8 cellular contexts compared by ENCODE assay signal in genomic region chr10:33134011-33134751, GRCh38.
A peak's percentile ranks its signal among the peaks of the same experiment; 100 is the strongest.
DNase-seq lines count a peak whose midpoint lies in the region; ATAC-seq and TF ChIP-seq lines count a peak whose summit lies in the region.

No MANE protein-coding gene starts in this region.

- H3K9me3 Mint-ChIP-seq in CD4-positive, alpha-beta memory T cell: peaks cover 0 to 3% (median 0%) of the 10 kb centered on the region in 8 donors
- no peaks in the 10 kb centered on the region for H3K9me3 Mint-ChIP-seq in activated naive CD8-positive, alpha-beta T cell treated with anti-CD3 and anti-CD28 coated beads for 36 hours

- no peak overlapping the region for H3K4me3 ChIP-seq in CD4-positive, alpha-beta memory T cell (ENCODE audit: low read length in 2 of 2)
- no peak overlapping the region for H3K4me3 ChIP-seq in right lobe of liver

- H3K4me1 Mint-ChIP-seq in CD4-positive, alpha-beta memory T cell: peaks cover 71 to 97% (median 85%) of the 10 kb centered on the region in 4 donors
- peaks cover 68% of the 10 kb centered on the region for H3K4me1 Mint-ChIP-seq in activated naive CD8-positive, alpha-beta T cell treated with anti-CD3 and anti-CD28 coated beads for 36 hours

- no peak for TF ChIP-seq POLR2A in right lobe of liver (IDR thresholded peaks at IDR 0.05)

- no peaks in the 10 kb centered on the region for H3K27me3 ChIP-seq in CD4-positive, alpha-beta memory T cell (ENCODE audit: insufficient read depth, low read length)
- no peaks in the 10 kb centered on the region for H3K27me3 ChIP-seq in right lobe of liver

- POLR2A ChIA-PET in CD4-positive, alpha-beta memory T cell (lab: Charles Lee; ENCODE audit: partially characterized antibody): interaction anchor here (0.6 to 51.2 kb wide), 12 partner anchors 3 to 755 kb away, joined by 3 to 2213 read pairs (median 8); partner anchors contain the start of gene ITGB1

- no peaks in the 10 kb centered on the region for H3K9me3 ChIP-seq in CD4-positive, alpha-beta memory T cell (ENCODE audit: control insufficient read depth in 1 of 2, low read length in 2 of 2)
- H3K9me3 ChIP-seq in right lobe of liver: no peaks in the 10 kb centered on the region

- H3K4me1 ChIP-seq in CD4-positive, alpha-beta memory T cell (ENCODE audit: insufficient read depth, low read length): peaks cover 98% of the 10 kb centered on the region
- H3K4me1 ChIP-seq in right lobe of liver: no peaks in the 10 kb centered on the region

- peak overlapping the region; percentile 89 to 100 (median 100) for H3K27ac Mint-ChIP-seq in CD4-positive, alpha-beta memory T cell
- peak overlapping the region; percentile 90 for H3K27ac Mint-ChIP-seq in activated naive CD8-positive, alpha-beta T cell treated with anti-CD3 and anti-CD28 coated beads for 36 hours

- no peaks in the 10 kb centered on the region for H3K36me3 ChIP-seq in CD4-positive, alpha-beta memory T cell (ENCODE audit: insufficient read depth, low read length)
- no peaks in the 10 kb centered on the region for H3K36me3 ChIP-seq in right lobe of liver

- no peaks in the 10 kb centered on the region for H3K27me3 Mint-ChIP-seq in CD4-positive, alpha-beta memory T cell
- H3K27me3 Mint-ChIP-seq in activated naive CD8-positive, alpha-beta T cell treated with anti-CD3 and anti-CD28 coated beads for 36 hours: no peaks in the 10 kb centered on the region

- intact Hi-C loops in CD4-positive, alpha-beta memory T cell (cut with micrococcal nuclease): loop anchor here (1.0 to 5.0 kb wide), 3 partner anchors 20 to 757 kb away; no protein-coding TSS in a partner anchor
- intact Hi-C loops in right lobe of liver (cut with DNase I): no loop called here

- 60% methylated on average over 6 of the region's 11 CpGs for WGBS in right lobe of liver (ENCODE audit: insufficient coverage, low coverage, low lambda C conversion rate, missing lambda C conversion rate)

- no peak for TF ChIP-seq CTCF in right lobe of liver (IDR thresholded peaks at IDR 0.05)

- DNase-seq in CD4-positive, alpha-beta memory T cell: peak; percentile 59 to 96 (median 73)
- DNase-seq in H4 (ENCODE audit: low spot score) (peak; percentile 92), SHP77 treated with DMSO at 0.1 percent for 48 hours (lab: John Stamatoyannopoulos, UW) (peak; percentile 53), right lobe of liver (peak in 1 of 3 donors; percentile 45), cerebellar nuclear complex (lab: John Stamatoyannopoulos, UW) (no peak), cortex of kidney (lab: John Stamatoyannopoulos, UW) (no peak)
- DNase-seq in activated naive CD8-positive, alpha-beta T cell treated with anti-CD3 and anti-CD28 coated beads for 36 hours: peak; percentile 76
- peak; percentile 72 to 83 for DNase-seq in stimulated activated CD8-positive, alpha-beta memory T cell treated with anti-CD3 and anti-CD28 coated beads, Interleukin-7, amount 100 ng/mL, for 4 hours (ENCODE audit: low read depth in 2 of 2)

- CTCF ChIA-PET in CD4-positive, alpha-beta memory T cell (lab: Charles Lee; ENCODE audit: partially characterized antibody): interaction anchor here (0.6 to 18.9 kb wide), 21 partner anchors 7 to 153 kb away, joined by 3 to 346 read pairs (median 4); no protein-coding TSS in a partner anchor

- peak overlapping the region; percentile 13 to 84 (median 62) for H3K4me3 Mint-ChIP-seq in CD4-positive, alpha-beta memory T cell
- H3K4me3 Mint-ChIP-seq in activated naive CD8-positive, alpha-beta T cell treated with anti-CD3 and anti-CD28 coated beads for 36 hours: no peak overlapping the region

- peak overlapping the region; percentile 84 for H3K27ac ChIP-seq in CD4-positive, alpha-beta memory T cell (ENCODE audit: low read depth, low read length)
- no peak overlapping the region for H3K27ac ChIP-seq in right lobe of liver

- peak; percentile 21 to 64 (median 46) for ATAC-seq in right lobe of liver

- peaks cover 0 to 13% of the 10 kb centered on the region in 2 donors for H3K36me3 Mint-ChIP-seq in CD4-positive, alpha-beta memory T cell
- H3K36me3 Mint-ChIP-seq in activated naive CD8-positive, alpha-beta T cell treated with anti-CD3 and anti-CD28 coated beads for 36 hours: no peaks in the 10 kb centered on the region

Comparison
In these comparisons a context has a peak if more than half of its experiments do, and no peak if none do; other contexts are left out.
1. DNase-seq: peak in CD4-positive, alpha-beta memory T cell (5 of 5), H4 (single experiment), SHP77 treated with DMSO at 0.1 percent for 48 hours (single experiment), activated naive CD8-positive, alpha-beta T cell treated with anti-CD3 and anti-CD28 coated beads for 36 hours (single experiment) and stimulated activated CD8-positive, alpha-beta memory T cell treated with anti-CD3 and anti-CD28 coated beads, Interleukin-7, amount 100 ng/mL, for 4 hours (2 of 2); none in cerebellar nuclear complex (0 of 2) and cortex of kidney (single experiment).